10 cellular contexts compared by ENCODE assay signal in genomic region chr17:47203984-47204721, GRCh38. TPM values are rescaled to one million over a fixed set of nuclear protein-coding genes. Genes with fewer than 3 reads are reported as not detected.
A peak's percentile ranks its signal among the peaks of the same experiment; 100 is the strongest.
DNase-seq lines count a peak whose midpoint lies in the region; ATAC-seq lines count a peak whose summit lies in the region.
"Had no signal": no experiment of that assay in that cellular context is flagged by ENCODE, and none has a peak within 500 bp of the region (broad histone marks: within the 10 kb centered on the region; RNA-seq: fewer than 3 reads in every experiment).

No MANE protein-coding gene starts in this region.

- no peaks in the 10 kb centered on the region for H3K36me3 Mint-ChIP-seq in naive thymus-derived CD8-positive, alpha-beta T cell

- H3K4me3 Mint-ChIP-seq in naive thymus-derived CD8-positive, alpha-beta T cell: peak overlapping the region; percentile 63 to 88 (median 80)

- peak; percentile 56 to 66 for ATAC-seq in naive thymus-derived CD8-positive, alpha-beta T cell
- ATAC-seq in HG03135 (IDR thresholded peaks at IDR 0.05; ENCODE audit: unreplicated experiment): no peak
- ATAC-seq in HG02571 (IDR thresholded peaks at IDR 0.05; ENCODE audit: unreplicated experiment): no peak
- ATAC-seq: foreskin keratinocyte had no signal

- no peaks in the 10 kb centered on the region for H3K27me3 Mint-ChIP-seq in naive thymus-derived CD8-positive, alpha-beta T cell

- no peaks in the 10 kb centered on the region for H3K9me3 Mint-ChIP-seq in naive thymus-derived CD8-positive, alpha-beta T cell

- in situ Hi-C loops in ACHN (cut with HindIII; ENCODE audit: low pct_ligation_motif_present, low pct_unique_long_range_greater_than_20kb, low sequenced_read_pairs): no loop called here

- DNase-seq in ACHN (peak; percentile 37), NAMALWA (ENCODE audit: low spot score) (peak; percentile 77), SKM-1 treated with dmso at 0.1 percent for 144 hours (lab: John Stamatoyannopoulos, UW; ENCODE audit: unreplicated experiment) (no peak), NCI-H1105 treated with DMSO at 0.1 percent for 48 hours (lab: John Stamatoyannopoulos, UW) (no peak)
- peak; percentile 78 for DNase-seq in activated effector memory CD4-positive, alpha-beta T cell treated with anti-CD3 and anti-CD28 coated beads, Interleukin-2, amount 50 U/mL, for 16 hours
- peak in 7 of 10 donors; percentile 12 to 69 (median 41) for DNase-seq in naive thymus-derived CD8-positive, alpha-beta T cell
- DNase-seq: NCI-H1436 treated with DMSO at 0.1 percent for 48 hours had no signal

- peaks cover 31 to 76% (median 52%) of the 10 kb centered on the region in 4 donors for H3K4me1 Mint-ChIP-seq in naive thymus-derived CD8-positive, alpha-beta T cell

- peak overlapping the region; percentile 83 to 98 (median 95) for H3K27ac Mint-ChIP-seq in naive thymus-derived CD8-positive, alpha-beta T cell

- POLR2A ChIA-PET in naive thymus-derived CD8-positive, alpha-beta T cell (lab: Charles Lee): interaction anchor here (0.6 to 1.7 kb wide), 7 partner anchors 10 to 414 kb away, joined by 3 to 10 read pairs (median 4); partner anchors contain the start of gene CDC27

RNA-seq across cellular contexts. Expression of gene MYL4, which starts 5.0 kb away (rescaled TPM):
- not detected for total RNA-seq in naive thymus-derived CD8-positive, alpha-beta T cell
- not detected for polyA plus RNA-seq in naive thymus-derived CD8-positive, alpha-beta T cell
- total RNA-seq: foreskin keratinocyte had no signal
- polyA plus RNA-seq: foreskin keratinocyte had no signal

RNA-seq across cellular contexts. Expression of gene CDC27, which starts 15.1 kb away (rescaled TPM):
- total RNA-seq in naive thymus-derived CD8-positive, alpha-beta T cell: 10 to 100 TPM; 62.2 to 70.7 TPM
- polyA plus RNA-seq in naive thymus-derived CD8-positive, alpha-beta T cell: 10 to 100 TPM; 55.8 to 77.0 (median 71.5) TPM

RNA-seq across cellular contexts. Expression of gene ITGB3, which starts 49.5 kb away (rescaled TPM):
- not detected for total RNA-seq in naive thymus-derived CD8-positive, alpha-beta T cell
- polyA plus RNA-seq in naive thymus-derived CD8-positive, alpha-beta T cell: not detected

Comparison
In these comparisons a context has a peak if more than half of its experiments do, and no peak if none do; other contexts are left out.
1. DNase-seq: peak in ACHN (single experiment), NAMALWA (single experiment), activated effector memory CD4-positive, alpha-beta T cell treated with anti-CD3 and anti-CD28 coated beads, Interleukin-2, amount 50 U/mL, for 16 hours (single experiment) and naive thymus-derived CD8-positive, alpha-beta T cell (7 of 10); none in SKM-1 treated with dmso at 0.1 percent for 144 hours (single experiment) and NCI-H1105 treated with DMSO at 0.1 percent for 48 hours (single experiment).
2. ATAC-seq: peak in naive thymus-derived CD8-positive, alpha-beta T cell (2 of 2); none in HG03135 (single experiment) and HG02571 (single experiment).